In genomic region chr1:244864253-244865027, GRCh38 we compare ENCODE assay signal across 8 cellular contexts. TPM values are rescaled to one million over a fixed set of nuclear protein-coding genes. Genes with fewer than 3 reads are reported as not detected.
DNase-seq lines count a peak whose midpoint lies in the region; ATAC-seq and TF ChIP-seq lines count a peak whose summit lies in the region.

TSS of gene HNRNPU (minus strand) at chr1:244864543. CDS start at chr1:244864307, 236 bp downstream.

- POLR2A ChIA-PET in activated CD4-positive, alpha-beta T cell treated with anti-CD3 and anti-CD28 coated beads, Interleukin-2, amount 10 ng/mL, durations not matched to agents 7 days and 5 days (lab: Charles Lee) = interaction anchor here (0.9 to 2.9 kb wide), 3 partner anchors 27 to 105 kb away, joined by 3 to 9 read pairs (median 4); a partner anchor contains a TSS

- peak within 1 kb of the TSS; percentile 84 for H3K4me3 Mint-ChIP-seq in activated CD4-positive, alpha-beta T cell treated with anti-CD3 and anti-CD28 coated beads, Interleukin-2, amount 10 ng/mL, durations not matched to agents 7 days and 5 days

- H3K4me1 Mint-ChIP-seq in activated CD4-positive, alpha-beta T cell treated with anti-CD3 and anti-CD28 coated beads, Interleukin-2, amount 10 ng/mL, durations not matched to agents 7 days and 5 days = peaks cover 41% of the 10 kb centered on the region

- CTCF ChIA-PET in activated CD4-positive, alpha-beta T cell treated with anti-CD3 and anti-CD28 coated beads, Interleukin-2, amount 10 ng/mL, durations not matched to agents 7 days and 5 days (lab: Charles Lee) = interaction anchor here (1.0 to 7.7 kb wide), 6 partner anchors 9 to 210 kb away, joined by 3 to 76 read pairs (median 4); partner anchors contain the start of gene COX20

- H3K27ac Mint-ChIP-seq in activated CD4-positive, alpha-beta T cell treated with anti-CD3 and anti-CD28 coated beads, Interleukin-2, amount 10 ng/mL, durations not matched to agents 7 days and 5 days = peak within 1 kb of the TSS; percentile 98

- peak within 1 kb of the TSS; percentile 100 for H3K27ac ChIP-seq in C4-2B

- peak; percentile 65 for ATAC-seq in GM19328 (IDR thresholded peaks at IDR 0.05; ENCODE audit: unreplicated experiment)
- peak; percentile 57 for ATAC-seq in HG03520 (IDR thresholded peaks at IDR 0.05; ENCODE audit: unreplicated experiment)

- H3K36me3 Mint-ChIP-seq in activated CD4-positive, alpha-beta T cell treated with anti-CD3 and anti-CD28 coated beads, Interleukin-2, amount 10 ng/mL, durations not matched to agents 7 days and 5 days (ENCODE audit: low read depth) = peaks cover 35% of the 10 kb centered on the region

- no peaks in the 10 kb centered on the region for H3K27me3 Mint-ChIP-seq in activated CD4-positive, alpha-beta T cell treated with anti-CD3 and anti-CD28 coated beads, Interleukin-2, amount 10 ng/mL, durations not matched to agents 7 days and 5 days

- H3K9me3 Mint-ChIP-seq in activated CD4-positive, alpha-beta T cell treated with anti-CD3 and anti-CD28 coated beads, Interleukin-2, amount 10 ng/mL, durations not matched to agents 7 days and 5 days = no peaks in the 10 kb centered on the region

- no peak; the same call in 1 of the 2 replicates for TF ChIP-seq CTCF in C4-2B (conservative IDR thresholded peaks at IDR 0.05)

- DNase-seq in NCI-H69 (lab: John Stamatoyannopoulos, UW) (peak; percentile 100), cortex of kidney (lab: John Stamatoyannopoulos, UW) (peak; percentile 53), left kidney (ENCODE audit: low read depth, low spot score) (peak; percentile 99)
- DNase-seq in activated CD4-positive, alpha-beta T cell treated with anti-CD3 and anti-CD28 coated beads, Interleukin-2, amount 10 ng/mL, durations not matched to agents 7 days and 5 days = peak; percentile 94
- DNase-seq in stimulated activated CD4-positive, alpha-beta T cell treated with anti-CD3 and anti-CD28 coated beads, Interleukin-2, amount 100 ng/mL, for 24 hours = peak; percentile 97

RNA-seq across cellular contexts. Expression of gene HNRNPU, which starts in this region (rescaled TPM):
- 100 to 1,000 TPM; 425 to 469 TPM for total RNA-seq in activated CD4-positive, alpha-beta T cell treated with anti-CD3 and anti-CD28 coated beads, Interleukin-2, amount 10 ng/mL, durations not matched to agents 7 days and 5 days

Comparison
In these comparisons a context has a peak if more than half of its experiments do, and no peak if none do; other contexts are left out.
1. Peak in every context shown above with its lines: DNase-seq, ATAC-seq and H3K27ac ChIP-seq.